In the genomic region with DNA sequence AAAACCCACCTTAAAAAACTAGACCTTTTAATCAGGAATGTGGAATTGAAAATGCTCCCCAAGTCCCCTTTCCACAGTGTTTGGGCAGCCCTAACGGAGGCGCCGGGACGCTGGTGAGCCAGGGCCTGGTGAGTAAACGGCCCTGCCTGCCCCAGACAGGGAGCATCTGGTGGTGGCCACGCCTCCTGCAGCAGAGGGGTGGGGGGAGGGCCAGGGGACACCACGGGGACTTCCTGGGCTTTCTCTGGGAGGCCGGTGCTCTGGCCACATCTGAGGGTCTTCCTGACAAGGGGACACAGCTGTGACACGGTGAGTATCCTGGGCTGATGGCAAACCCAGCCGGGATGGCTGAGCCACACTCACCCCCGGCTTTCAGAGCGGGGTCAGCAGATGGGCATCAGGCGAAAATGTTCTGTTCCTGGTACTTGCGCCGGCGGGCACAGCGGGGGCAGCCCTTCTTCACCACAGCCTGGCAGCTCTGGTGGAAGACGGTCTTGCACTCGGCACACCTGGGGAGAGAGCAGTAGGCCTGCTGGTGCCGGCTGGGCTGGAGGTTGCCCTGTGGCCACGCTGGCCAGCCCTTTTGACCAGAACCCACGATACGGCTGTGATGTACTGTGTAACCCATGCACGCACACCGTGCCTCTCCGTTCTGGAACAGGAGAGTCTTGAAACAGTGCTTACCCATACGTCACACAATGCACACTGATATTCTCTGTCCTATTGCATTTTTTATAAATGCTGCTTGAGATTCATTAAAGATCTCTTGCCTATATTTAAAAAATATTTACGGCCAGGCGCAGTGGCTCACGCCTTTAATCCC, we compare ENCODE assay signal across 30 cellular contexts. TPM values are rescaled to one million over a fixed set of nuclear protein-coding genes. Genes with fewer than 3 reads are reported as not detected.
DNase-seq lines count a peak whose midpoint lies in the region; ATAC-seq and TF ChIP-seq lines count a peak whose summit lies in the region.
"Had no signal": no experiment of that assay in that cellular context is flagged by ENCODE, and none has a peak within 500 bp of the region (broad histone marks: within the 10 kb centered on the region; RNA-seq: fewer than 3 reads in every experiment).

No MANE protein-coding gene starts in this region.

- H4K20me1 ChIP-seq in GM23338 (replicated peaks; ENCODE audit: insufficient read depth): no peaks in the 10 kb centered on the region

- H3K27me3 Mint-ChIP-seq in GM23338 (ENCODE audit: insufficient read depth, low read depth, poor library complexity) (peaks cover 24% of the 10 kb centered on the region), glutamatergic neuron (ENCODE audit: unreplicated experiment) (peaks cover 4% of the 10 kb centered on the region), immature natural killer cell (ENCODE audit: low read depth in 3 of 3) (peaks cover 0 to 2% (median 0%) of the 10 kb centered on the region in 3 donors)
- H3K27me3 Mint-ChIP-seq: activated CD8-positive, alpha-beta T cell treated with anti-CD3 and anti-CD28 coated beads for 36 hours; activated naive CD8-positive, alpha-beta T cell treated with anti-CD3 and anti-CD28 coated beads, Interleukin-2, amount 10 ng/mL, durations not matched to agents 7 days and 5 days; dendritic cell treated with granulocyte-macrophage colony-stimulating factor and Interleukin-4, amounts not matched to agents 40 ng/mL and 50 ng/mL, for 4 days; naive thymus-derived CD4-positive, alpha-beta T cell had no signal

- H3K9me2 ChIP-seq in GM23338 (ENCODE audit: insufficient read depth): no peaks in the 10 kb centered on the region

- H3K79me2 ChIP-seq in GM23338 (replicated peaks; ENCODE audit: insufficient read depth): no peaks in the 10 kb centered on the region

- H3K27ac Mint-ChIP-seq in GM23338 (no peak overlapping the region), glutamatergic neuron (ENCODE audit: unreplicated experiment) (peak overlapping the region; percentile 88), immature natural killer cell (no peak overlapping the region)
- H3K27ac Mint-ChIP-seq: activated CD8-positive, alpha-beta T cell treated with anti-CD3 and anti-CD28 coated beads for 36 hours; activated naive CD8-positive, alpha-beta T cell treated with anti-CD3 and anti-CD28 coated beads, Interleukin-2, amount 10 ng/mL, durations not matched to agents 7 days and 5 days; dendritic cell treated with granulocyte-macrophage colony-stimulating factor and Interleukin-4, amounts not matched to agents 40 ng/mL and 50 ng/mL, for 4 days; mesothelial cell of epicardium had no signal

- H3K4me1 Mint-ChIP-seq in GM23338 (peaks cover 34% of the 10 kb centered on the region), glutamatergic neuron (ENCODE audit: low read depth, unreplicated experiment) (peaks cover 27% of the 10 kb centered on the region), immature natural killer cell (peaks cover 0 to 3% of the 10 kb centered on the region in 2 donors)

- intact Hi-C loops in sigmoid colon (cut with DNase I) (no loop called here), lower leg skin (cut with DNase I; ENCODE audit: low total_unique reads) (no loop called here)

- H3K4me2 ChIP-seq in GM23338: 0 out of 2 replicates have a peak overlapping the region, but pooled peaks have one; percentile 57

- no peaks in the 10 kb centered on the region for H3F3A ChIP-seq in GM23338 (replicated peaks; ENCODE audit: low read depth)

- WGBS in sigmoid colon, 2 donors: 86% methylated on average over 30 of the region's 30 CpGs
- 88 to 90% methylated on average over 27 to 30 of the region's 30 CpGs for WGBS in lower leg skin, 2 donors

- no peaks in the 10 kb centered on the region for H3K36me3 Mint-ChIP-seq in GM23338 (ENCODE audit: low read depth)
- H3K36me3 Mint-ChIP-seq in glutamatergic neuron (ENCODE audit: unreplicated experiment): no peaks in the 10 kb centered on the region
- peaks cover 0 to 5% (median 0%) of the 10 kb centered on the region in 3 donors for H3K36me3 Mint-ChIP-seq in immature natural killer cell
- H3K36me3 Mint-ChIP-seq: activated naive CD8-positive, alpha-beta T cell treated with anti-CD3 and anti-CD28 coated beads, Interleukin-2, amount 10 ng/mL, durations not matched to agents 7 days and 5 days had no signal

- H3K36me3 ChIP-seq in GM23338 (ENCODE audit: insufficient read depth): no peaks in the 10 kb centered on the region
- peaks cover 4% of the 10 kb centered on the region; the same call in 1 of the 2 replicates for H3K36me3 ChIP-seq in RWPE2 (ENCODE audit: low read depth)
- H3K36me3 ChIP-seq in sigmoid colon: peaks cover 13 to 53% (median 22%) of the 10 kb centered on the region in 4 donors
- H3K36me3 ChIP-seq: SJCRH30 had no signal

- ATAC-seq in GM23338 (peak; percentile 58), RWPE2 (ENCODE audit: low read depth) (no peak), HG03432 (IDR thresholded peaks at IDR 0.05; ENCODE audit: unreplicated experiment) (no peak)
- ATAC-seq: activated CD8-positive, alpha-beta T cell treated with anti-CD3 and anti-CD28 coated beads for 36 hours; left lung; naive thymus-derived CD4-positive, alpha-beta T cell; Panc1 had no signal

- TF ChIP-seq POLR2A in sigmoid colon (IDR thresholded peaks at IDR 0.05) (no peak), lower leg skin (IDR thresholded peaks at IDR 0.05) (no peak)

- H3K9me3 ChIP-seq in RWPE2 (ENCODE audit: severe bottlenecking) (no peaks in the 10 kb centered on the region), sigmoid colon (no peaks in the 10 kb centered on the region)
- H3K9me3 ChIP-seq: Caco-2, left lung, SJCRH30, tibial nerve had no signal

- no peak for DNase-seq in GM23338 (ENCODE audit: low spot score)
- DNase-seq in RWPE2 (ENCODE audit: low spot score): peak; percentile 62
- peak; percentile 68 for DNase-seq in glutamatergic neuron
- peak; percentile 55 for DNase-seq in sigmoid colon
- DNase-seq in lower leg skin (ENCODE audit: low spot score in 2 of 2): no peak
- DNase-seq in immature natural killer cell: no peak
- DNase-seq: activated CD8-positive, alpha-beta T cell treated with anti-CD3 and anti-CD28 coated beads for 36 hours; activated gamma-delta T cell; activated naive CD8-positive, alpha-beta T cell treated with anti-CD3 and anti-CD28 coated beads, Interleukin-2, amount 10 ng/mL, durations not matched to agents 7 days and 5 days; Caco-2; caudate nucleus; DMS79; GF-D8; Kasumi-1; naive thymus-derived CD4-positive, alpha-beta T cell; NCI-H2171; NCI-H510A treated with DMSO at 0.1 percent for 48 hours; NK-92 treated with Interleukin-12 subunit alpha and Interleukin-12 subunit beta, amount 100 ng/mL, for 24 hours; occipital lobe; small intestine; stimulated activated CD4-positive, alpha-beta T cell treated with anti-CD3 and anti-CD28 coated beads, Interleukin-2, amount 100 ng/mL, for 24 hours; T-helper 1 cell had no signal

- no peak for TF ChIP-seq EP300 in sigmoid colon (IDR thresholded peaks at IDR 0.05)

- no peak for TF ChIP-seq CTCF in GM23338 (conservative IDR thresholded peaks at IDR 0.05; ENCODE audit: low read depth in 2 of 2)
- no peak for TF ChIP-seq CTCF in RWPE2 (IDR thresholded peaks at IDR 0.05; ENCODE audit: poor library complexity, severe bottlenecking)
- TF ChIP-seq CTCF in glutamatergic neuron (IDR thresholded peaks at IDR 0.05; ENCODE audit: partially characterized antibody, unreplicated experiment): no peak
- no peak for TF ChIP-seq CTCF in sigmoid colon (IDR thresholded peaks at IDR 0.05)
- TF ChIP-seq CTCF in lower leg skin (IDR thresholded peaks at IDR 0.05): no peak

- H3K4me3 ChIP-seq in GM23338 (no peak overlapping the region), RWPE2 (ENCODE audit: severe bottlenecking) (no peak overlapping the region), sigmoid colon (no peak overlapping the region), lower leg skin (ENCODE audit: low read depth, poor library complexity, severe bottlenecking) (no peak overlapping the region)
- H3K4me3 ChIP-seq: left lung, SJCRH30, tibial nerve had no signal

- H3K4me3 Mint-ChIP-seq in GM23338 (no peak overlapping the region), glutamatergic neuron (ENCODE audit: unreplicated experiment) (peak overlapping the region; percentile 42), immature natural killer cell (no peak overlapping the region)
- H3K4me3 Mint-ChIP-seq: activated CD8-positive, alpha-beta T cell treated with anti-CD3 and anti-CD28 coated beads for 36 hours; activated naive CD8-positive, alpha-beta T cell treated with anti-CD3 and anti-CD28 coated beads, Interleukin-2, amount 10 ng/mL, durations not matched to agents 7 days and 5 days; dendritic cell treated with granulocyte-macrophage colony-stimulating factor and Interleukin-4, amounts not matched to agents 40 ng/mL and 50 ng/mL, for 4 days; mesothelial cell of epicardium; naive thymus-derived CD4-positive, alpha-beta T cell had no signal

- H2AFZ ChIP-seq in GM23338: no peak overlapping the region

- H3K27ac ChIP-seq in GM23338 (ENCODE audit: low read depth): no peak overlapping the region
- H3K27ac ChIP-seq in RWPE2 (ENCODE audit: poor library complexity, severe bottlenecking): no peak overlapping the region
- H3K27ac ChIP-seq in sigmoid colon: no peak overlapping the region
- H3K27ac ChIP-seq: C4-2B, left lung, SJCRH30, tibial nerve had no signal

- no peaks in the 10 kb centered on the region for H3K9me3 Mint-ChIP-seq in GM23338
- peaks cover 10% of the 10 kb centered on the region for H3K9me3 Mint-ChIP-seq in glutamatergic neuron (ENCODE audit: unreplicated experiment)
- H3K9me3 Mint-ChIP-seq in immature natural killer cell: no peaks in the 10 kb centered on the region
- H3K9me3 Mint-ChIP-seq: activated CD8-positive, alpha-beta T cell treated with anti-CD3 and anti-CD28 coated beads for 36 hours; activated naive CD8-positive, alpha-beta T cell treated with anti-CD3 and anti-CD28 coated beads, Interleukin-2, amount 10 ng/mL, durations not matched to agents 7 days and 5 days; dendritic cell treated with granulocyte-macrophage colony-stimulating factor and Interleukin-4, amounts not matched to agents 40 ng/mL and 50 ng/mL, for 4 days; mesothelial cell of epicardium; naive thymus-derived CD4-positive, alpha-beta T cell had no signal

- H3K27me3 ChIP-seq in GM23338 (ENCODE audit: insufficient read depth) (peaks cover 11% of the 10 kb centered on the region), RWPE2 (ENCODE audit: insufficient read depth, poor library complexity, severe bottlenecking) (no peaks in the 10 kb centered on the region), sigmoid colon (peaks cover 0 to 8% (median 5%) of the 10 kb centered on the region in 3 donors)
- H3K27me3 ChIP-seq: left lung, SJCRH30 had no signal

- peaks cover 3% of the 10 kb centered on the region; the same call in 1 of the 2 replicates for H3K4me1 ChIP-seq in GM23338 (ENCODE audit: insufficient read depth)
- H3K4me1 ChIP-seq in RWPE2 (ENCODE audit: insufficient read depth, poor library complexity, severe bottlenecking): peaks cover 14% of the 10 kb centered on the region
- peaks cover 0 to 16% (median 5%) of the 10 kb centered on the region in 4 donors for H3K4me1 ChIP-seq in sigmoid colon

RNA-seq across cellular contexts. Expression of gene ARHGAP27, which starts 5.0 kb away (rescaled TPM):
- 14.3 and 17.7 TPM in 2 replicates for total RNA-seq in GM23338 (2014; rRNA removed; shearing (Covaris generic))
- polyA plus RNA-seq in GM23338 (2016; fragmentation: Nextera tagmentation; extraction: Ambion mirVana): 5.3 and 5.9 TPM in 2 replicates
- total RNA-seq in glutamatergic neuron (ENCODE audit: unreplicated experiment): 3.5 TPM
- total RNA-seq in sigmoid colon: 10 to 100 TPM in 1 of 4 donors, 1 to 10 TPM in 3; 9.1 to 16.6 (median 9.5) TPM
- 100 to 1,000 TPM in 1 of 3 donors, 10 to 100 TPM in 2; 40.8 to 144 (median 59.4) TPM for polyA plus RNA-seq in sigmoid colon
- 10 to 100 TPM; 58.5 to 84.4 (median 68.2) TPM for total RNA-seq in lower leg skin
- 10 to 100 TPM; 23.5 to 64.9 (median 27.8) TPM for polyA plus RNA-seq in immature natural killer cell

RNA-seq across cellular contexts. Expression of gene PLEKHM1, which starts 52.8 kb away (rescaled TPM):
- total RNA-seq in GM23338 (2014; rRNA removed; shearing (Covaris generic)): 16.9 and 17.9 TPM in 2 replicates
- polyA plus RNA-seq in GM23338 (2016; fragmentation: Nextera tagmentation; extraction: Ambion mirVana) (4.4 and 5.0 TPM in 2 replicates), sigmoid colon (10 to 100 TPM; 17.4 to 28.7 (median 19.0) TPM), immature natural killer cell (10 to 100 TPM in 2 of 3 donors, 1 to 10 TPM in 1; 7.9 to 34.3 (median 13.6) TPM)
- total RNA-seq in glutamatergic neuron (ENCODE audit: unreplicated experiment) (59.5 TPM), sigmoid colon (10 to 100 TPM; 19.3 to 43.4 (median 29.9) TPM), lower leg skin (100 to 1,000 TPM in 2 of 4 donors, 10 to 100 TPM in 2; 66.7 to 199 (median 130) TPM)

Comparison
In these comparisons a context has a peak if more than half of its experiments do, and no peak if none do; other contexts are left out.
1. DNase-seq: peak in RWPE2 (single experiment), glutamatergic neuron (single experiment) and sigmoid colon (single experiment); none in GM23338 (single experiment), lower leg skin (0 of 2) and immature natural killer cell (0 of 3).